Comparison of ENCODE assay signal across 2 cellular contexts in genomic region chr14:23575086-23575485, GRCh38.
TF ChIP-seq lines count a peak whose summit lies in the region.

No MANE protein-coding gene starts in this region.

TF ChIP-seq in H1, 55 proteins besides CTCF, POLR2A, EP300 and RAD21:
- no peak for TF ChIP-seq EZH2 (IDR thresholded peaks at IDR 0.05; ENCODE audit: low read depth, low read length, severe bottlenecking)
- TF ChIP-seq KDM1A (IDR thresholded peaks at IDR 0.05; ENCODE audit: borderline replicate concordance, low read length) = no peak
- TF ChIP-seq CBX8 (IDR thresholded peaks at IDR 0.05; ENCODE audit: borderline replicate concordance, low read depth, low read length) = no peak
- no peak for TF ChIP-seq MAFK (IDR thresholded peaks at IDR 0.05; ENCODE audit: low read depth, low read length)
- no peak for TF ChIP-seq EGR1 (IDR thresholded peaks at IDR 0.05; ENCODE audit: borderline replicate concordance, low read depth, low read length)
- no peak for TF ChIP-seq RNF2 (IDR thresholded peaks at IDR 0.05; ENCODE audit: borderline replicate concordance, low read depth, low read length, missing control alignments, poor library complexity, severe bottlenecking)
- TF ChIP-seq JUND (IDR thresholded peaks at IDR 0.05; ENCODE audit: low read length) = no peak
- no peak for TF ChIP-seq MAX (IDR thresholded peaks at IDR 0.05)
- no peak for TF ChIP-seq BACH1 (IDR thresholded peaks at IDR 0.05; ENCODE audit: low read length)
- TF ChIP-seq NRF1 (IDR thresholded peaks at IDR 0.05; ENCODE audit: low read depth, low read length) = no peak
- no peak for TF ChIP-seq RXRA (IDR thresholded peaks at IDR 0.05; ENCODE audit: insufficient read depth, low read depth, low read length)
- TF ChIP-seq YY1 (IDR thresholded peaks at IDR 0.05; ENCODE audit: low read depth, low read length) = no peak
- TF ChIP-seq SP4 (IDR thresholded peaks at IDR 0.05; ENCODE audit: low read length) = no peak
- no peak for TF ChIP-seq PHF8 (conservative IDR thresholded peaks at IDR 0.05; ENCODE audit: low read depth, low read length)
- TF ChIP-seq KDM5A (IDR thresholded peaks at IDR 0.05; ENCODE audit: low read length) = no peak
- TF ChIP-seq HDAC6 (IDR thresholded peaks at IDR 0.05; ENCODE audit: low read depth, low read length) = no peak
- TF ChIP-seq CTBP2 (IDR thresholded peaks at IDR 0.05; ENCODE audit: borderline replicate concordance, insufficient read depth, insufficient read length, low read length) = no peak
- TF ChIP-seq SP2 (IDR thresholded peaks at IDR 0.05; ENCODE audit: low read length) = no peak
- no peak for TF ChIP-seq HDAC2 (IDR thresholded peaks at IDR 0.05; ENCODE audit: borderline replicate concordance in 1 of 2, low read depth in 2 of 2, low read length in 2 of 2)
- TF ChIP-seq SP1 (IDR thresholded peaks at IDR 0.05; ENCODE audit: low read depth, low read length) = no peak

TF ChIP-seq in neural cell, 6 proteins besides CTCF, POLR2A, EP300 and RAD21:
- TF ChIP-seq TAF1 (IDR thresholded peaks at IDR 0.05; ENCODE audit: low read depth) (no peak), SMC3 (conservative IDR thresholded peaks at IDR 0.05; ENCODE audit: poor library complexity) (no peak), MXI1 (conservative IDR thresholded peaks at IDR 0.05; ENCODE audit: poor library complexity, severe bottlenecking) (no peak), REST (IDR thresholded peaks at IDR 0.05; ENCODE audit: borderline replicate concordance) (no peak), POLR2AphosphoS5 (IDR thresholded peaks at IDR 0.05) (no peak), EZH2 (IDR thresholded peaks at IDR 0.05; ENCODE audit: borderline replicate concordance, insufficient read depth, low read length, poor library complexity, severe bottlenecking) (no peak)
